ENCODE assay signal across 1 cellular context in the genomic region with DNA sequence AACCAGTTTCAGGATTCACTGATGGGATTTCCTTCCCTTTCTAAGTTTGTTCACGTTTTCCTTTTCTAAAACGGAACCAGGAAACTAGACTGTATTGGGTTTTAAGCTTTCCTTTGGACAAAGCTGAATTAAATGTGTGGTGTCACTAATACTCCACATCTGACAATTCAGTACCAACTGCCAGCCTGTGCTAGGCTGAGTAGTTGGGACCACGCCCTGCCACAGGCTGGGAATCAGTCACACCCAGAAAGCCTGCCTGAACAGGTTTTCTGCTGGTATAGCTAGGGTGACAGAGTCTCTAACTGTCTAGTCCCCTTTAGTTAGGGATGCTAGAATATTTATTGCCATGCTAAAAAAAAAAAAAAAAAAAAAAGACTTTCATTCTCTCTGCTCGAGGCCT.
TF ChIP-seq lines count a peak whose summit lies in the region.

No MANE protein-coding gene starts in this region.

TF ChIP-seq in SK-N-SH treated with all-trans-retinoic acid at 6 μM for 48 hours, 23 proteins besides CTCF, POLR2A, EP300 and RAD21 (continued from another document):
- TF ChIP-seq, protein P1, sequence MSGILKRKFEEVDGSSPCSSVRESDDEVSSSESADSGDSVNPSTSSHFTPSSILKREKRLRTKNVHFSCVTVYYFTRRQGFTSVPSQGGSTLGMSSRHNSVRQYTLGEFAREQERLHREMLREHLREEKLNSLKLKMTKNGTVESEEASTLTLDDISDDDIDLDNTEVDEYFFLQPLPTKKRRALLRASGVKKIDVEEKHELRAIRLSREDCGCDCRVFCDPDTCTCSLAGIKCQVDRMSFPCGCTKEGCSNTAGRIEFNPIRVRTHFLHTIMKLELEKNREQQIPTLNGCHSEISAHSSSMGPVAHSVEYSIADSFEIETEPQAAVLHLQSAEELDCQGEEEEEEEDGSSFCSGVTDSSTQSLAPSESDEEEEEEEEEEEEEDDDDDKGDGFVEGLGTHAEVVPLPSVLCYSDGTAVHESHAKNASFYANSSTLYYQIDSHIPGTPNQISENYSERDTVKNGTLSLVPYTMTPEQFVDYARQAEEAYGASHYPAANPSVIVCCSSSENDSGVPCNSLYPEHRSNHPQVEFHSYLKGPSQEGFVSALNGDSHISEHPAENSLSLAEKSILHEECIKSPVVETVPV (CRISPR knock-in tag; IDR thresholded peaks at IDR 0.05) = no peak
- TF ChIP-seq ZC3H10 (CRISPR knock-in tag; IDR thresholded peaks at IDR 0.05) (no peak), ISL1 (CRISPR knock-in tag; IDR thresholded peaks at IDR 0.05) (no peak), ZNF8 (CRISPR knock-in tag; IDR thresholded peaks at IDR 0.05) (no peak), TCF4 (CRISPR knock-in tag; IDR thresholded peaks at IDR 0.05; ENCODE audit: borderline replicate concordance) (no peak), OSR1 (CRISPR knock-in tag; IDR thresholded peaks at IDR 0.05) (no peak), ZNF70 (CRISPR knock-in tag; IDR thresholded peaks at IDR 0.05) (no peak), SNAI2 (CRISPR knock-in tag; IDR thresholded peaks at IDR 0.05) (no peak), ESRRG (CRISPR knock-in tag; IDR thresholded peaks at IDR 0.05) (no peak)
